Comparison of ENCODE assay signal across 17 cellular contexts in the genomic region with DNA sequence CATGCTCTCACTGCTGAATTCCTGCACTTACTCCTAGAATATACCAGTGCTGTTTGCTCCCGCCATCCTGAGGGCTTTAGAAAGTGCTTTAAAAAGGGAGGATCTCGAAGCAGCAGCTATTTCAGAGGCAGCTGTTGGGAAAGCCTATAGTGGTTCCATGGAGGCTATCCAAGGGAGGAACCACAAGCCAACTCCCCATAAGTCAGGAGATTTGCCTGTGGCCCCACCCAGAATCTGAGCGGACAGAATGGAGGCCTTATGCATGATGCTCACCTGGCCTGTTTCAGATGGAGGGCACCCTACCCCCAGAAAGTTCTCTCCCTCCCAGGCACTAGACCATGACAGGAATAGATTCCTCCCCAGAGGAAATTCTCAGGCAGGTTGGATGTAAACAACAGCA.
"Had no signal": no experiment of that assay in that cellular context is flagged by ENCODE, and none has a peak within 500 bp of the region (broad histone marks: within the 10 kb centered on the region; RNA-seq: fewer than 3 reads in every experiment).

No MANE protein-coding gene starts in this region.

- DNase-seq: effector memory CD8-positive, alpha-beta T cell; gastrocnemius medialis; heart right ventricle; left ventricle myocardium superior; mesendoderm; naive thymus-derived CD4-positive, alpha-beta T cell; ovary; stimulated activated CD4-positive, alpha-beta T cell treated with anti-CD3 and anti-CD28 coated beads, Interleukin-4, amount 100 ng/mL, for 1 hour; stimulated activated CD8-positive, alpha-beta memory T cell treated with anti-CD3 and anti-CD28 coated beads, Interleukin-4, amount 100 ng/mL, for 48 hours; stimulated activated naive CD8-positive, alpha-beta T cell treated with anti-CD3 and anti-CD28 coated beads, Interleukin-15, Interleukin-2, amounts not matched to agents 100 U/mL and 50 U/mL, for 24 hours; thyroid gland; upper lobe of left lung; uterus had no signal

- H3K4me3 ChIP-seq: esophagus muscularis mucosa, gastrocnemius medialis, heart right ventricle, ovary, right atrium auricular region, suprapubic skin, thyroid gland, upper lobe of left lung, uterus had no signal

- H3K36me3 ChIP-seq: ovary, uterus had no signal

- H3K9me3 ChIP-seq: esophagus muscularis mucosa, gastrocnemius medialis, heart right ventricle, ovary, right atrium auricular region, suprapubic skin, thyroid gland, upper lobe of left lung, uterus had no signal

- ATAC-seq: effector memory CD8-positive, alpha-beta T cell; gastrocnemius medialis; heart right ventricle; left ventricle myocardium superior; naive thymus-derived CD4-positive, alpha-beta T cell; stimulated activated effector memory CD8-positive, alpha-beta T cell treated with anti-CD3 and anti-CD28 coated beads, Interleukin-12 subunit alpha, Interleukin-12 subunit beta, amount 100 ng/mL, for 72 hours; stimulated activated naive CD8-positive, alpha-beta T cell treated with anti-CD3 and anti-CD28 coated beads, Interleukin-15, Interleukin-2, amounts not matched to agents 100 U/mL and 50 U/mL, for 24 hours had no signal

- H3K27me3 ChIP-seq: gastrocnemius medialis, heart right ventricle, ovary, right atrium auricular region, suprapubic skin, thyroid gland, upper lobe of left lung, uterus had no signal
